8 cellular contexts compared by ENCODE assay signal in the genomic region with DNA sequence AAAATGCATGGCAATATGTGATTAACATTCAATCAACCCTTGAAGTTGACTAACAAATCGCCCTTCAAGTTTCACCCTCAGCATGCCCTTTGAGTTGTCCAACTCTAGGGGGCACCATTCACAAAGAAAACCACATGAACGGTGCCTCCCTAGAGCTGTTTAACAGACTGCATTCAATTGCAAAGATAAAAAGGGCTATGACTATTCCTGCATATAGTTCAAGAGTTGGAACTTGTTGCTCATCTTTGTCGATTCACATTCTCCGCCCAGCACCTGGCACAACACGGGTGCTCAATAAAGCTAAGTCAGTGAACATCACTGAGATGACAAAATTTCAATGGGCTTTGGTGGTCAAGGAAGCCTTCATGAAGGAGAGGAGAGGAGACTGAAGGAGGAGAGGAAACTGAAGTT.
DNase-seq lines count a peak whose midpoint lies in the region; ATAC-seq and TF ChIP-seq lines count a peak whose summit lies in the region.

No MANE protein-coding gene starts in this region.

- H3K36me3 ChIP-seq in GM06990 (ENCODE audit: control insufficient read depth, insufficient read depth, low read length) (no peaks in the 10 kb centered on the region), adipocyte (ENCODE audit: control insufficient read depth, insufficient read depth, low read length, severe bottlenecking) (no peaks in the 10 kb centered on the region)

- ATAC-seq in HG02642 (IDR thresholded peaks at IDR 0.05; ENCODE audit: poor library complexity, unreplicated experiment) (no peak), HG02588 (IDR thresholded peaks at IDR 0.05; ENCODE audit: unreplicated experiment) (no peak)

- H3K4me3 ChIP-seq in GM06990 (replicated peaks; ENCODE audit: low read depth, low read length) (no peak overlapping the region), adipocyte (ENCODE audit: low read length) (no peak overlapping the region)

- no peaks in the 10 kb centered on the region for H3K4me1 ChIP-seq in adipocyte (ENCODE audit: control insufficient read depth, insufficient read depth, low read length)

- no peak overlapping the region for H3K9ac ChIP-seq in adipocyte (ENCODE audit: low read length)

- no peaks in the 10 kb centered on the region for H3K9me3 ChIP-seq in adipocyte (ENCODE audit: control insufficient read depth, low read length)

- no peaks in the 10 kb centered on the region for H3K27me3 ChIP-seq in GM06990 (replicated peaks; ENCODE audit: control insufficient read depth, insufficient read depth, low read length)
- peaks cover 5% of the 10 kb centered on the region for H3K27me3 ChIP-seq in adipocyte (replicated peaks; ENCODE audit: control insufficient read depth, insufficient read depth, low read length)

- peak; percentile 50 for TF ChIP-seq CTCF in GM06990 (IDR thresholded peaks at IDR 0.05; ENCODE audit: insufficient read depth, low read length, poor library complexity, severe bottlenecking)

- DNase-seq in AG08396 (ENCODE audit: low spot score) (peak; percentile 38), GM06990 (ENCODE audit: extremely low read depth, insufficient read length) (no peak), NCI-H2107 (lab: John Stamatoyannopoulos, UW) (peak; percentile 29), adipocyte (ENCODE audit: low read depth) (peak; percentile 18), iPS-NIHi7 (ENCODE audit: extremely low spot score) (peak; percentile 76), COLO668 (lab: John Stamatoyannopoulos, UW; ENCODE audit: unreplicated experiment) (no peak)

Comparison
In these comparisons a context has a peak if more than half of its experiments do, and no peak if none do; other contexts are left out.
1. DNase-seq: peak in AG08396 (single experiment), NCI-H2107 (single experiment), adipocyte (single experiment) and iPS-NIHi7 (single experiment); none in GM06990 (single experiment) and COLO668 (single experiment).